ENCODE assay signal across 1 cellular context in genomic region chr3:172201990-172202318, GRCh38.
TF ChIP-seq lines count a peak whose summit lies in the region.

No MANE protein-coding gene starts in this region.

TF ChIP-seq in K562, 482 proteins besides CTCF, POLR2A, EP300 and RAD21 (continued from another document):
- TF ChIP-seq ZNF398 (CRISPR knock-in tag; IDR thresholded peaks at IDR 0.05) (no peak), CEBPG (CRISPR knock-in tag; IDR thresholded peaks at IDR 0.05) (peak; percentile 28; the same call in 1 of the 2 replicates), CEBPG (tag; conservative IDR thresholded peaks at IDR 0.05 in 1 of 2, IDR thresholded peaks at IDR 0.05 in 1 of 2) (peak; percentile 72 to 82; a peak in 3 of 4 replicates), JUND (IDR thresholded peaks at IDR 0.05; ENCODE audit: borderline replicate concordance, low read depth, low read length) (0 out of 2 replicates have a peak, but pooled peaks have one; percentile 3), JUND (tag; IDR thresholded peaks at IDR 0.05; ENCODE audit: borderline replicate concordance, low read depth, low read length) (no peak), TAF9B (IDR thresholded peaks at IDR 0.05; ENCODE audit: partially characterized antibody) (no peak), CBX1 (IDR thresholded peaks at IDR 0.05; ENCODE audit: low read depth) (no peak), JUNB (CRISPR knock-in tag; conservative IDR thresholded peaks at IDR 0.05) (no peak), SPI1 (IDR thresholded peaks at IDR 0.05; ENCODE audit: borderline replicate concordance, low read depth, low read length) (no peak), PCBP1 (IDR thresholded peaks at IDR 0.05; ENCODE audit: low read depth, low read length, poor library complexity, severe bottlenecking) (no peak), ETV6 (IDR thresholded peaks at IDR 0.05; ENCODE audit: borderline replicate concordance in 1 of 2, low read depth in 2 of 2, low read length in 1 of 2) (no peak), ETV6 (CRISPR knock-in tag; IDR thresholded peaks at IDR 0.05; ENCODE audit: borderline replicate concordance) (no peak), PHF21A (IDR thresholded peaks at IDR 0.05; ENCODE audit: borderline replicate concordance, low read depth) (no peak), ZNF644 (tag; IDR thresholded peaks at IDR 0.05; ENCODE audit: low read depth) (no peak), STAT5B (CRISPR knock-in tag; IDR thresholded peaks at IDR 0.05) (no peak), ZNF707 (CRISPR knock-in tag; conservative IDR thresholded peaks at IDR 0.05) (no peak), KLF16 (IDR thresholded peaks at IDR 0.05) (no peak), ZNF695 (CRISPR knock-in tag; IDR thresholded peaks at IDR 0.05) (no peak), ZNF282 (CRISPR knock-in tag; IDR thresholded peaks at IDR 0.05) (no peak), ZNF778 (CRISPR knock-in tag; IDR thresholded peaks at IDR 0.05) (no peak)
- TF ChIP-seq, protein P1, sequence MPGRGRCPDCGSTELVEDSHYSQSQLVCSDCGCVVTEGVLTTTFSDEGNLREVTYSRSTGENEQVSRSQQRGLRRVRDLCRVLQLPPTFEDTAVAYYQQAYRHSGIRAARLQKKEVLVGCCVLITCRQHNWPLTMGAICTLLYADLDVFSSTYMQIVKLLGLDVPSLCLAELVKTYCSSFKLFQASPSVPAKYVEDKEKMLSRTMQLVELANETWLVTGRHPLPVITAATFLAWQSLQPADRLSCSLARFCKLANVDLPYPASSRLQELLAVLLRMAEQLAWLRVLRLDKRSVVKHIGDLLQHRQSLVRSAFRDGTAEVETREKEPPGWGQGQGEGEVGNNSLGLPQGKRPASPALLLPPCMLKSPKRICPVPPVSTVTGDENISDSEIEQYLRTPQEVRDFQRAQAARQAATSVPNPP (IDR thresholded peaks at IDR 0.05; ENCODE audit: borderline replicate concordance, insufficient read depth, insufficient read length), result no peak
